14 cellular contexts compared by ENCODE assay signal in the genomic region with DNA sequence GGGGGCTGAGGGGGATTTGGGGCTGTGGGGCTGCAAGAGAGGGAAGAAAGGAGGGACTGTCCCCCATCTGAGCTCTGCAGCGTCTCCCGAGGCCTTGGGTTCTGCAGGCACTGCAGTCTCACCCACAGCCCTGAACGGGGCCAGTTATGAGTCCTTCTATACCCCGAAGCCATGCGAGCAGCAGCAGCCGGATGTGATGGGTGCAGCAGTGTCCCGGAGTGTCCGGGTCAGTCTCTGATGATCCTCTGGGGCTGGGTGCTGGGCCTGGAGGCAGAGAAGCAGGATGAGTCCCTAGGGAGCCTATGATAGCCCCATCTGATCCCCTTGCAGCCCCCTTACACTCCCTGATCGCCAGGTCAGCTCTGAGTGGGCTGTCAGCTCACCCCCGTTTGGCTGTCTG. TPM values are rescaled to one million over a fixed set of nuclear protein-coding genes. Genes with fewer than 3 reads are reported as not detected.
DNase-seq lines count a peak whose midpoint lies in the region; ATAC-seq lines count a peak whose summit lies in the region.
"Had no signal": no experiment of that assay in that cellular context is flagged by ENCODE, and none has a peak within 500 bp of the region (broad histone marks: within the 10 kb centered on the region; RNA-seq: fewer than 3 reads in every experiment).

No MANE protein-coding gene starts in this region.

- intact Hi-C loops in activated CD4-positive, alpha-beta T cell treated with anti-CD3 and anti-CD28 coated beads, Interleukin-2, amount 10 ng/mL, durations not matched to agents 24 days and 14 days (cut with micrococcal nuclease) = no loop called here

- H3K9me3 Mint-ChIP-seq in activated CD4-positive, alpha-beta T cell treated with anti-CD3 and anti-CD28 coated beads, Interleukin-2, amount 10 ng/mL, durations not matched to agents 24 days and 14 days = no peaks in the 10 kb centered on the region
- H3K9me3 Mint-ChIP-seq in T-cell = no peaks in the 10 kb centered on the region
- no peaks in the 10 kb centered on the region for H3K9me3 Mint-ChIP-seq in stimulated activated effector memory CD8-positive, alpha-beta T cell treated with anti-CD3 and anti-CD28 coated beads, Interleukin-12 subunit alpha, Interleukin-12 subunit beta, amount 100 ng/mL, for 72 hours
- H3K9me3 Mint-ChIP-seq: dendritic cell treated with granulocyte-macrophage colony-stimulating factor and Interleukin-4, amounts not matched to agents 40 ng/mL and 50 ng/mL, for 4 days had no signal

- peak overlapping the region; percentile 39 for H3K27ac ChIP-seq in cingulate gyrus (ENCODE audit: low read depth, low read length)
- H3K27ac ChIP-seq: A549, esophagus muscularis mucosa had no signal

- POLR2A ChIA-PET in T-cell (lab: Charles Lee) = no interaction called here

- H3K27ac Mint-ChIP-seq in activated CD4-positive, alpha-beta T cell treated with anti-CD3 and anti-CD28 coated beads, Interleukin-2, amount 10 ng/mL, durations not matched to agents 24 days and 14 days = peak overlapping the region; percentile 87
- H3K27ac Mint-ChIP-seq in T-cell = peak overlapping the region; percentile 97 to 99
- peak overlapping the region; percentile 86 for H3K27ac Mint-ChIP-seq in stimulated activated effector memory CD8-positive, alpha-beta T cell treated with anti-CD3 and anti-CD28 coated beads, Interleukin-12 subunit alpha, Interleukin-12 subunit beta, amount 100 ng/mL, for 72 hours
- H3K27ac Mint-ChIP-seq: dendritic cell treated with granulocyte-macrophage colony-stimulating factor and Interleukin-4, amounts not matched to agents 40 ng/mL and 50 ng/mL, for 4 days had no signal

- no peaks in the 10 kb centered on the region for H3K27me3 Mint-ChIP-seq in activated CD4-positive, alpha-beta T cell treated with anti-CD3 and anti-CD28 coated beads, Interleukin-2, amount 10 ng/mL, durations not matched to agents 24 days and 14 days
- no peaks in the 10 kb centered on the region for H3K27me3 Mint-ChIP-seq in T-cell
- H3K27me3 Mint-ChIP-seq: dendritic cell treated with granulocyte-macrophage colony-stimulating factor and Interleukin-4, amounts not matched to agents 40 ng/mL and 50 ng/mL, for 4 days had no signal

- peak overlapping the region; percentile 75 for H3K4me3 Mint-ChIP-seq in activated CD4-positive, alpha-beta T cell treated with anti-CD3 and anti-CD28 coated beads, Interleukin-2, amount 10 ng/mL, durations not matched to agents 24 days and 14 days
- peak overlapping the region; percentile 59 to 78 (median 62) for H3K4me3 Mint-ChIP-seq in T-cell
- H3K4me3 Mint-ChIP-seq in stimulated activated effector memory CD8-positive, alpha-beta T cell treated with anti-CD3 and anti-CD28 coated beads, Interleukin-12 subunit alpha, Interleukin-12 subunit beta, amount 100 ng/mL, for 72 hours = peak overlapping the region; percentile 53
- H3K4me3 Mint-ChIP-seq: dendritic cell treated with granulocyte-macrophage colony-stimulating factor and Interleukin-4, amounts not matched to agents 40 ng/mL and 50 ng/mL, for 4 days had no signal

- ATAC-seq in T-cell (replicated peaks in 1 of 4) (peak in 1 of 4 experiments; percentile 17), HG03108 (IDR thresholded peaks at IDR 0.05; ENCODE audit: unreplicated experiment) (no peak)
- peak; percentile 79 for ATAC-seq in stimulated activated effector memory CD8-positive, alpha-beta T cell treated with anti-CD3 and anti-CD28 coated beads, Interleukin-12 subunit alpha, Interleukin-12 subunit beta, amount 100 ng/mL, for 72 hours

- no peak for DNase-seq in activated CD4-positive, alpha-beta T cell treated with anti-CD3 and anti-CD28 coated beads, Interleukin-2, amount 10 ng/mL, durations not matched to agents 24 days and 14 days
- no peak for DNase-seq in activated CD4-positive, alpha-beta T cell treated with anti-CD3 and anti-CD28 coated beads, Interleukin-2, amount 50 U/mL, for 4 hours
- DNase-seq in T-cell (no peak), DMS114 treated with DMSO at 0.1 percent for 48 hours (lab: John Stamatoyannopoulos, UW; ENCODE audit: unreplicated experiment) (no peak), superior temporal gyrus (ENCODE audit: extremely low spot score) (no peak)
- no peak for DNase-seq in stimulated activated effector memory CD8-positive, alpha-beta T cell treated with anti-CD3 and anti-CD28 coated beads, Interleukin-12 subunit alpha, Interleukin-12 subunit beta, amount 100 ng/mL, for 72 hours (ENCODE audit: low spot score in 2 of 2)
- DNase-seq: Caco-2, kidney glomerular epithelial cell, SHP77 had no signal

- H3K4me1 Mint-ChIP-seq in activated CD4-positive, alpha-beta T cell treated with anti-CD3 and anti-CD28 coated beads, Interleukin-2, amount 10 ng/mL, durations not matched to agents 24 days and 14 days = peaks cover 47% of the 10 kb centered on the region
- peaks cover 75 to 89% (median 84%) of the 10 kb centered on the region in 3 donors for H3K4me1 Mint-ChIP-seq in T-cell
- H3K4me1 Mint-ChIP-seq in stimulated activated effector memory CD8-positive, alpha-beta T cell treated with anti-CD3 and anti-CD28 coated beads, Interleukin-12 subunit alpha, Interleukin-12 subunit beta, amount 100 ng/mL, for 72 hours = peaks cover 87% of the 10 kb centered on the region

- no peaks in the 10 kb centered on the region for H3K36me3 Mint-ChIP-seq in activated CD4-positive, alpha-beta T cell treated with anti-CD3 and anti-CD28 coated beads, Interleukin-2, amount 10 ng/mL, durations not matched to agents 24 days and 14 days (ENCODE audit: low read depth)
- peaks cover 8% of the 10 kb centered on the region for H3K36me3 Mint-ChIP-seq in T-cell
- no peaks in the 10 kb centered on the region for H3K36me3 Mint-ChIP-seq in stimulated activated effector memory CD8-positive, alpha-beta T cell treated with anti-CD3 and anti-CD28 coated beads, Interleukin-12 subunit alpha, Interleukin-12 subunit beta, amount 100 ng/mL, for 72 hours

- CTCF ChIA-PET in T-cell (lab: Charles Lee) = no interaction called here

RNA-seq across cellular contexts. Expression of a gene that starts 41.5 kb away (rescaled TPM):
- total RNA-seq in activated CD4-positive, alpha-beta T cell treated with anti-CD3 and anti-CD28 coated beads, Interleukin-2, amount 10 ng/mL, durations not matched to agents 24 days and 14 days = 6.3 and 6.4 TPM in 2 replicates
- 1 to 10 TPM; 5.5 to 9.3 (median 6.1) TPM for total RNA-seq in T-cell

RNA-seq across cellular contexts. Expression of a gene that starts 51.9 kb away (rescaled TPM):
- total RNA-seq in activated CD4-positive, alpha-beta T cell treated with anti-CD3 and anti-CD28 coated beads, Interleukin-2, amount 10 ng/mL, durations not matched to agents 24 days and 14 days = 126 and 130 TPM in 2 replicates
- 100 to 1,000 TPM; 132 to 145 (median 144) TPM for total RNA-seq in T-cell

RNA-seq across cellular contexts. Expression of a gene that starts 52.2 kb away (rescaled TPM):
- 33.0 and 36.6 TPM in 2 replicates for total RNA-seq in activated CD4-positive, alpha-beta T cell treated with anti-CD3 and anti-CD28 coated beads, Interleukin-2, amount 10 ng/mL, durations not matched to agents 24 days and 14 days
- total RNA-seq in T-cell = 10 to 100 TPM; 25.0 to 32.0 (median 28.2) TPM
